14 cellular contexts compared by ENCODE assay signal in the genomic region with DNA sequence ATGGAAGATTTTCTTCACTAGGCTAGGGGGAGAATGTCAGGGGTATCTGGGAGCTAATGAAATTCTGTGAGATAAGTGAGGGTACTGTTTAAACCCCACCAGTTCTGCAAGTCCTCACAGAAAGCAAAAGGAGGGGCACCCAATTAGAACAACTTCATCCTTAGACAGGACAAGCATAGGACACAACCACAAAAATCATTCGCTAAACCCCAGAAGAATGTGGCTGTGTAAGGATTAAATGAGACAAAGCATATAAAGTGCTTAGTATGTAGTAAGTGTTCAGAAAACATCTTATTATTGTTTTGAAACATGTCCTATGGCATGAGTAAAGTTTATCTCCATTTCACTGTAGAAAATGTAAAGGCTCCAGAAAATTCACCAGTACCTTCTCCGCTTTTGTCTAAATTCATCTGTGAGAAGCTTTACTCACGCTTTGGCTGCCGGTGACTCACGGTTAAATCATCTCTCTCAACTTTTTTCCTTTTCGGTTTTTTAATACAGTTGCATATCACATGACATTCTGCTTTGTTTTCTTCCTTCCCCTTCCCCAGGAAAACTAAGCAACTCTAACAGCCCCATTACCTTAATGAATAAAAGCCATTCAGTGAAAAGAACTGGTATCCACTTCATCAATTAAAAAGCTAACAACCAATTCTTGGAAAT.
DNase-seq lines count a peak whose midpoint lies in the region; ATAC-seq and TF ChIP-seq lines count a peak whose summit lies in the region.
"Had no signal": no experiment of that assay in that cellular context is flagged by ENCODE, and none has a peak within 500 bp of the region (broad histone marks: within the 10 kb centered on the region; RNA-seq: fewer than 3 reads in every experiment).

No MANE protein-coding gene starts in this region.

- H3K27me3 ChIP-seq in RWPE2 (ENCODE audit: insufficient read depth, poor library complexity, severe bottlenecking): no peaks in the 10 kb centered on the region

- peaks cover 14% of the 10 kb centered on the region for H3K4me1 ChIP-seq in RWPE2 (ENCODE audit: insufficient read depth, poor library complexity, severe bottlenecking)

- H3K9me3 ChIP-seq in RWPE2 (ENCODE audit: severe bottlenecking): no peaks in the 10 kb centered on the region

- peak overlapping the region; percentile 13 for H3K27ac ChIP-seq in RWPE2 (ENCODE audit: poor library complexity, severe bottlenecking)
- H3K27ac ChIP-seq: HL-60 had no signal

- H3K4me3 ChIP-seq in RWPE2 (ENCODE audit: severe bottlenecking): no peak overlapping the region
- peak overlapping the region; percentile 7 for H3K4me3 ChIP-seq in retinal pigment epithelial cell (ENCODE audit: low read length)

- no peak for TF ChIP-seq CTCF in RWPE2 (IDR thresholded peaks at IDR 0.05; ENCODE audit: poor library complexity, severe bottlenecking)
- no peak for TF ChIP-seq CTCF in retinal pigment epithelial cell (conservative IDR thresholded peaks at IDR 0.05; ENCODE audit: low read depth, low read length)

- ATAC-seq in RWPE2 (ENCODE audit: low read depth) (peak; percentile 77), GM21447 (IDR thresholded peaks at IDR 0.05; ENCODE audit: unreplicated experiment) (no peak)

- no peaks in the 10 kb centered on the region for H3K36me3 ChIP-seq in RWPE2 (ENCODE audit: low read depth)

- DNase-seq in GM04504 (ENCODE audit: low read depth) (peak; percentile 8), RWPE2 (ENCODE audit: low spot score) (no peak), fibroblast of peridontal ligament (ENCODE audit: extremely low read depth) (peak; percentile 70), retinal pigment epithelial cell (ENCODE audit: low read depth) (peak; percentile 61), DMS79 treated with DMSO at 0.1 percent for 48 hours (lab: John Stamatoyannopoulos, UW) (no peak), HUDEP-2 (lab: John Stamatoyannopoulos, UW; ENCODE audit: unreplicated experiment in 76 of 76) (no peak), NCI-H1048 (lab: John Stamatoyannopoulos, UW) (no peak)
- DNase-seq: activated CD4-positive, alpha-beta T cell treated with anti-CD3 and anti-CD28 coated beads, Interleukin-2, amount 10 ng/mL, durations not matched to agents 7 days and 5 days; activated naive CD4-positive, alpha-beta T cell treated with anti-CD3 and anti-CD28 coated beads, Interleukin-2, amount 50 U/mL, for 16 hours; DND-41; effector CD4-positive, alpha-beta T cell; SIG-M5 had no signal

Comparison
In these comparisons a context has a peak if more than half of its experiments do, and no peak if none do; other contexts are left out.
1. DNase-seq: peak in GM04504 (single experiment), fibroblast of peridontal ligament (single experiment) and retinal pigment epithelial cell (single experiment); none in RWPE2 (single experiment), DMS79 treated with DMSO at 0.1 percent for 48 hours (single experiment), HUDEP-2 (0 of 76) and NCI-H1048 (single experiment).